Comparison of ENCODE assay signal across 7 cellular contexts in the genomic region with DNA sequence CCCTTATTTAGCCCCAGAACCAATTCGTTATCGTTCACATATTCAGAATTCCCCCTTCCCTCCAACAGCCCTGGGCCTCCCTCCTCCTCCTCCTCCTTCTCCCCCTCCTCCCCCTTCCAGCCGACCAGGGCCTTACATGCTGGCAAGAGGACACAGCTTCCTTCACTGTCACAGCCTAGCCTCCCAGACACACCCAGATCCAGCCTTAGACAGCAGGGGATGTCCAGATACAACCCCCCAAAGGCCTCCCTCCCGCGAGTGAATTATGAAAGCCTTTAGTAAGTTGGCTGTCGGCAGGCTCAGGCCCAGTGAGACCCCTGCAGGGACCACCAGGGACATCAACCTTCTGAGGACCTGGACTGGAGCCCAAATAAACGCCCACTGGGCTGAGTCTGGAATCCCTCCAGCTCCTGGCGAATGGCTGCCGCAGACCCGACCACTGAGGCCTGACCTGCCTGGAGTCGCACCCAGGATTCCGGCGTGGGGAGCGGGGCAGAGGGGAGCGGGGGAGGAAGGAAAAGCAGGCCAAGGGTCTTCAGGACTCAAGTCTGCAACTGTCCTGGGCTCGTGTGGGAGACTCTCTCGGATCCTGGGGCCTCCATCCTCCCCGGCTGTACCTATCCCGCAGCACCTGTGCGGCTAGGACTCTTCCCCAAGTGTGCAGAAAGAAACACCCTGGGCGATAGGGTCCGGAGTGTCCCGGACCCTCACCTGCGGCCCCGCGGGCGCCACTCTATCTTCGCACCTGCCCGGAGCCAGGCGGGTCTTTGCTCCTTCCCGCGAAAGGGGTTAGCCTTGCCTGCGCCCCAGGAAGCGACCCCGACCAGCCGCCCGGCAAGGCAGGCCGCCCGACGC. TPM values are rescaled to one million over a fixed set of nuclear protein-coding genes. Genes with fewer than 3 reads are reported as not detected.
A peak's percentile ranks its signal among the peaks of the same experiment; 100 is the strongest.
DNase-seq lines count a peak whose midpoint lies in the region; ATAC-seq, FAIRE-seq and TF ChIP-seq lines count a peak whose summit lies in the region.

No MANE protein-coding gene starts in this region.

- TF ChIP-seq POLR2A in HCT116 (IDR thresholded peaks at IDR 0.05; ENCODE audit: borderline replicate concordance, extremely low read depth, insufficient read depth, insufficient read length) (no peak), HepG2 (IDR thresholded peaks at IDR 0.05; ENCODE audit: insufficient read depth in 1 of 2, low read depth in 2 of 2, low read length in 2 of 2) (no peak)

- no peak overlapping the region for H2AFZ ChIP-seq in HCT116 (ENCODE audit: low read depth, low read length, poor library complexity, severe bottlenecking)
- no peak overlapping the region for H2AFZ ChIP-seq in HepG2 (ENCODE audit: low read length)

- CTCF ChIA-PET in HCT116 (lab: Charles Lee): no interaction called here
- CTCF ChIA-PET in Panc1 (lab: Charles Lee): interaction anchor here (0.5 to 0.6 kb wide), 2 partner anchors 31 to 33 kb away, joined by 4 to 5 read pairs; no protein-coding TSS in a partner anchor
- CTCF ChIA-PET in HepG2 (lab: Yijun Ruan, JAX; ENCODE audit: low intra/inter-chr PET ratio, low total read pairs): no interaction called here

- FAIRE-seq in HepG2 (lab: Jason Lieb, UNC): no peak

- TF ChIP-seq RAD21 in HCT116 (IDR thresholded peaks at IDR 0.05; ENCODE audit: low read depth) (no peak), HepG2 (CRISPR knock-in tag; IDR thresholded peaks at IDR 0.05) (no peak)

- H3K4me2 ChIP-seq in HCT116 (ENCODE audit: low read length) (peak overlapping the region; percentile 89), HepG2 (ENCODE audit: low read depth, low read length) (peak overlapping the region; percentile 75)

- H3K36me3 ChIP-seq in HCT116 (ENCODE audit: control insufficient read depth in 1 of 2, insufficient read depth in 2 of 2, low read length in 2 of 2) (no peaks in the 10 kb centered on the region), Panc1 (ENCODE audit: control insufficient read depth, insufficient read depth, low read length) (no peaks in the 10 kb centered on the region), HepG2 (replicated peaks in 1 of 2; ENCODE audit: control insufficient read depth in 1 of 2, insufficient read depth in 2 of 2, low read length in 2 of 2) (no peaks in the 10 kb centered on the region)

- DNase-seq in GM03348 (ENCODE audit: low spot score): peak; percentile 62
- DNase-seq in HCT116 (ENCODE audit: low read depth, low spot score): no peak
- no peak for DNase-seq in Panc1 (ENCODE audit: low read depth, low spot score)
- DNase-seq in dedifferentiated amniotic fluid mesenchymal stem cell (ENCODE audit: extremely low spot score): peak; percentile 52
- peak; percentile 19 for DNase-seq in HepG2 (ENCODE audit: low spot score)
- DNase-seq in substantia nigra (lab: John Stamatoyannopoulos, UW): peak in 37 of 49 donors; percentile 21 to 89 (median 53)
- no peak for DNase-seq in NCI-H2107 (lab: John Stamatoyannopoulos, UW)

- H3K4me3 ChIP-seq in HCT116 (replicated peaks in 1 of 2; ENCODE audit: low read depth in 1 of 2, low read length in 2 of 2): peak overlapping the region; percentile 65 to 71
- peak overlapping the region; percentile 53 to 60 for H3K4me3 ChIP-seq in Panc1 (ENCODE audit: low read depth in 2 of 2, low read length in 2 of 2)
- peak overlapping the region; percentile 66 to 93 (median 72) for H3K4me3 ChIP-seq in HepG2 (replicated peaks in 1 of 3; ENCODE audit: insufficient read depth in 1 of 3, low read depth in 2 of 3, low read length in 3 of 3)

- RAD21 ChIA-PET in HCT116 (lab: Charles Lee; ENCODE audit: low non-redundant PET in 1 of 2, low total read pairs in 2 of 2, uncharacterized antibody in 2 of 2, unreplicated experiment in 2 of 2): no interaction called here

- intact Hi-C loops in HCT116 (cut with micrococcal nuclease): no loop called here
- intact Hi-C loops in Panc1 (cut with micrococcal nuclease; ENCODE audit: unreplicated experiment): no loop called here
- intact Hi-C loops in HepG2 (cut with micrococcal nuclease; ENCODE audit: unreplicated experiment): loop anchor here (2.0 kb wide), 2 partner anchors 30 to 44 kb away; no protein-coding TSS in a partner anchor

- H4K20me1 ChIP-seq in HCT116 (ENCODE audit: insufficient read depth) (no peaks in the 10 kb centered on the region), HepG2 (ENCODE audit: insufficient read depth, low read length) (no peaks in the 10 kb centered on the region)

- H3K9me3 ChIP-seq in HCT116 (ENCODE audit: control insufficient read depth in 1 of 2, insufficient read depth in 1 of 2, low read depth in 1 of 2, low read length in 2 of 2) (no peaks in the 10 kb centered on the region), Panc1 (ENCODE audit: control insufficient read depth, insufficient read depth, low read depth, low read length) (no peaks in the 10 kb centered on the region), HepG2 (ENCODE audit: low read length) (no peaks in the 10 kb centered on the region)

- WGBS in HepG2 (ENCODE audit: low lambda C conversion rate): 2% methylated on average over 13 of the region's 40 CpGs

- TF ChIP-seq EP300 in HepG2 (IDR thresholded peaks at IDR 0.05; ENCODE audit: low read depth in 2 of 2, low read length in 2 of 2) (no peak), HepG2 (CRISPR knock-in tag; IDR thresholded peaks at IDR 0.05; ENCODE audit: borderline replicate concordance) (no peak)

- peak overlapping the region; percentile 68 for H3K9ac ChIP-seq in HCT116 (ENCODE audit: low read length)
- peak overlapping the region; percentile 84 for H3K9ac ChIP-seq in HepG2 (ENCODE audit: insufficient read depth, low read depth, low read length)

- no TSS peak for BruUV-seq in HCT116 (replicated peaks; lab: Mats Ljungman, UMichigan)
- BruUV-seq in Panc1 (replicated peaks; lab: Mats Ljungman, UMichigan): no TSS peak
- BruUV-seq in HepG2 (replicated peaks; lab: Mats Ljungman, UMichigan): no TSS peak

- H3K27ac ChIP-seq in HCT116 (ENCODE audit: low read depth, low read length) (peak overlapping the region; percentile 55), Panc1 (ENCODE audit: low read length) (no peak overlapping the region), HepG2 (ENCODE audit: extremely low read length, insufficient read depth, low read length) (peak overlapping the region; percentile 55), substantia nigra (ENCODE audit: low read depth, low read length, poor library complexity, severe bottlenecking) (peak overlapping the region; percentile 99)

- in situ Hi-C loops in Panc1 (cut with HindIII; ENCODE audit: low pct_unique_long_range_greater_than_20kb, low sequenced_read_pairs) (no loop called here), HepG2 (cut with HindIII; ENCODE audit: extremely low pct_ligation_motif_present, low pct_unique_long_range_greater_than_20kb) (no loop called here)

- H3K27me3 ChIP-seq in HCT116 (ENCODE audit: insufficient read depth, low read length): no peaks in the 10 kb centered on the region
- H3K27me3 ChIP-seq in Panc1 (ENCODE audit: control insufficient read depth, insufficient read depth, low read length): peaks cover 4% of the 10 kb centered on the region; the same call in 1 of the 2 replicates
- no peaks in the 10 kb centered on the region for H3K27me3 ChIP-seq in HepG2 (ENCODE audit: control insufficient read depth in 1 of 2, insufficient read depth in 2 of 2, low read length in 2 of 2)

- H3K79me2 ChIP-seq in HCT116 (ENCODE audit: insufficient read depth, low read length) (peaks cover 15% of the 10 kb centered on the region), HepG2 (ENCODE audit: insufficient read depth, low read length) (peaks cover 38% of the 10 kb centered on the region)

- POLR2A ChIA-PET in HCT116 (lab: Charles Lee) (interaction anchor here (0.8 to 0.9 kb wide), 2 partner anchors 9 to 23 kb away, joined by 3 read pairs; no protein-coding TSS in a partner anchor), Panc1 (lab: Charles Lee) (interaction anchor here (0.6 to 1.3 kb wide), 3 partner anchors 21 to 111 kb away, joined by 3 to 6 read pairs (median 3); a partner anchor contains a TSS), HepG2 (lab: Yijun Ruan, JAX) (interaction anchor here (0.6 to 4.2 kb wide), 7 partner anchors 31 to 286 kb away, joined by 3 to 21 read pairs (median 3); a partner anchor contains a TSS)

- TF ChIP-seq CTCF in HCT116 (IDR thresholded peaks at IDR 0.05 in 2 of 3, conservative IDR thresholded peaks at IDR 0.05 in 1 of 3; ENCODE audit: borderline replicate concordance in 1 of 3, insufficient read depth in 1 of 3, low read depth in 2 of 3, low read length in 2 of 3): no peak
- no peak for TF ChIP-seq CTCF in Panc1 (IDR thresholded peaks at IDR 0.05)
- no peak; the same call in 1 of the 2 replicates for TF ChIP-seq CTCF in HepG2 (CRISPR knock-in tag; IDR thresholded peaks at IDR 0.05)

- H3K9me2 ChIP-seq in HCT116 (ENCODE audit: insufficient read depth): no peaks in the 10 kb centered on the region

- ATAC-seq in HCT116 (peak; percentile 71), Panc1 (peak; percentile 57), HepG2 (peak; percentile 21)

- H3K4me1 ChIP-seq in HCT116 (ENCODE audit: control insufficient read depth in 1 of 2, insufficient read depth in 2 of 2, low read length in 2 of 2) (peaks cover 10 to 23% of the 10 kb centered on the region in 2 experiments), Panc1 (ENCODE audit: control insufficient read depth, insufficient read depth, low read length) (peaks cover 11% of the 10 kb centered on the region; the same call in 1 of the 2 replicates), HepG2 (ENCODE audit: insufficient read depth, low read length) (peaks cover 58% of the 10 kb centered on the region)

RNA-seq across cellular contexts. Expression of a gene that starts 0.7 kb away (rescaled TPM):
- total RNA-seq in HCT116 (2021; ENCODE audit: unreplicated experiment): 34.6 TPM
- polyA plus RNA-seq in HCT116 (2012): 33.0 and 35.8 TPM in 2 replicates
- 22.8 TPM for total RNA-seq in Panc1 (2021; ENCODE audit: unreplicated experiment)
- 26.7 TPM for polyA plus RNA-seq in Panc1 (2012; ENCODE audit: insufficient read length)
- total RNA-seq in HepG2 (2016; rRNA removed; fragmentation: Illumina TruSeq; extraction: Trizol): 49.9 and 50.7 TPM in 2 replicates
- total RNA-seq in HepG2 (2016; cell fraction: cytosol; rRNA removed; fragmentation: Illumina TruSeq; extraction: Trizol; ENCODE audit: low read depth): 13.3 and 15.3 TPM in 2 replicates
- 44.4 and 46.1 TPM in 2 replicates for total RNA-seq in HepG2 (2016; cell fraction: insoluble cytoplasmic fraction; rRNA removed; fragmentation: Illumina TruSeq; extraction: Trizol)
- 36.1 and 39.7 TPM in 2 replicates for total RNA-seq in HepG2 (2016; cell fraction: membrane; rRNA removed; fragmentation: Illumina TruSeq; extraction: Trizol)
- 44.2 and 49.8 TPM in 2 replicates for total RNA-seq in HepG2 (2016; cell fraction: nucleus; rRNA removed; fragmentation: Illumina TruSeq; extraction: Trizol)
- polyA plus RNA-seq in HepG2 (2011; rRNA removed): 41.4 and 52.4 TPM in 2 replicates
- 28.0 and 28.2 TPM in 2 replicates for polyA plus RNA-seq in HepG2 (2011; cell fraction: cytosol; rRNA removed)
- 111 and 114 TPM in 2 replicates for polyA plus RNA-seq in HepG2 (2011; cell fraction: nucleus; rRNA removed)
- 25.3 and 37.5 TPM in 2 replicates for polyA plus RNA-seq in HepG2 (2012)
- 13.8 and 15.1 TPM in 2 replicates for polyA plus RNA-seq in HepG2 (2016; cell fraction: cytosol; fragmentation: Illumina TruSeq; extraction: Trizol; ENCODE audit: low read depth)
- 42.4 and 53.4 TPM in 2 replicates for polyA plus RNA-seq in HepG2 (2016; cell fraction: insoluble cytoplasmic fraction; fragmentation: Illumina TruSeq; extraction: Trizol; ENCODE audit: low read depth)
- 26.2 and 28.3 TPM in 2 replicates for polyA plus RNA-seq in HepG2 (2016; cell fraction: membrane; fragmentation: Illumina TruSeq; extraction: Trizol; ENCODE audit: low read depth)
- polyA plus RNA-seq in HepG2 (2016; cell fraction: nucleus; fragmentation: Illumina TruSeq; extraction: Trizol; ENCODE audit: insufficient read depth, low read depth): 65.8 and 78.0 TPM in 2 replicates
- polyA minus RNA-seq in HepG2 (2011; rRNA and poly(A)+ RNA removed; ENCODE audit: low replicate concordance): 18.7 and 34.8 TPM in 2 replicates
- 17.4 TPM in 2 replicates for polyA minus RNA-seq in HepG2 (2011; cell fraction: cytosol; rRNA and poly(A)+ RNA removed)
- 40.3 and 47.5 TPM in 2 replicates for polyA minus RNA-seq in HepG2 (2011; cell fraction: nucleus; rRNA and poly(A)+ RNA removed)

RNA-seq across cellular contexts. Expression of a gene that starts 29.1 kb away (rescaled TPM):
- 1.4 TPM for total RNA-seq in HCT116 (2021; ENCODE audit: unreplicated experiment)
- polyA plus RNA-seq in HCT116 (2012): 1.5 and 2.1 TPM in 2 replicates
- total RNA-seq in Panc1 (2021; ENCODE audit: unreplicated experiment): 0.49 TPM
- 1.4 TPM for polyA plus RNA-seq in Panc1 (2012; ENCODE audit: insufficient read length)
- total RNA-seq in HepG2 (2016; rRNA removed; fragmentation: Illumina TruSeq; extraction: Trizol): not detected in 2 replicates
- total RNA-seq in HepG2 (2016; cell fraction: cytosol; rRNA removed; fragmentation: Illumina TruSeq; extraction: Trizol; ENCODE audit: low read depth): not detected in 2 replicates
- not detected in 2 replicates for total RNA-seq in HepG2 (2016; cell fraction: insoluble cytoplasmic fraction; rRNA removed; fragmentation: Illumina TruSeq; extraction: Trizol)
- total RNA-seq in HepG2 (2016; cell fraction: membrane; rRNA removed; fragmentation: Illumina TruSeq; extraction: Trizol): not detected in 2 replicates
- not detected in 2 replicates for total RNA-seq in HepG2 (2016; cell fraction: nucleus; rRNA removed; fragmentation: Illumina TruSeq; extraction: Trizol)
- 0.03 TPM in 1 of 2 replicates, not detected in the other for polyA plus RNA-seq in HepG2 (2011; rRNA removed)
- polyA plus RNA-seq in HepG2 (2011; cell fraction: cytosol; rRNA removed): not detected in 2 replicates
- polyA plus RNA-seq in HepG2 (2011; cell fraction: nucleus; rRNA removed): not detected in 2 replicates
- polyA plus RNA-seq in HepG2 (2012): 0.86 and 1.2 TPM in 2 replicates
- polyA plus RNA-seq in HepG2 (2016; cell fraction: cytosol; fragmentation: Illumina TruSeq; extraction: Trizol; ENCODE audit: low read depth): not detected in 2 replicates
- not detected in 2 replicates for polyA plus RNA-seq in HepG2 (2016; cell fraction: insoluble cytoplasmic fraction; fragmentation: Illumina TruSeq; extraction: Trizol; ENCODE audit: low read depth)
- not detected in 2 replicates for polyA plus RNA-seq in HepG2 (2016; cell fraction: membrane; fragmentation: Illumina TruSeq; extraction: Trizol; ENCODE audit: low read depth)
- polyA plus RNA-seq in HepG2 (2016; cell fraction: nucleus; fragmentation: Illumina TruSeq; extraction: Trizol; ENCODE audit: insufficient read depth, low read depth): not detected in 2 replicates
- polyA minus RNA-seq in HepG2 (2011; rRNA and poly(A)+ RNA removed; ENCODE audit: low replicate concordance): not detected in 2 replicates
- polyA minus RNA-seq in HepG2 (2011; cell fraction: cytosol; rRNA and poly(A)+ RNA removed): not detected in 2 replicates
- polyA minus RNA-seq in HepG2 (2011; cell fraction: nucleus; rRNA and poly(A)+ RNA removed): not detected in 2 replicates

RNA-seq across cellular contexts. Expression of a gene that starts 36.8 kb away (rescaled TPM):
- 0.39 TPM for total RNA-seq in HCT116 (2021; ENCODE audit: unreplicated experiment)
- polyA plus RNA-seq in HCT116 (2012): 0.07 and 0.18 TPM in 2 replicates
- not detected for total RNA-seq in Panc1 (2021; ENCODE audit: unreplicated experiment)
- not detected for polyA plus RNA-seq in Panc1 (2012; ENCODE audit: insufficient read length)
- 1.9 and 2.0 TPM in 2 replicates for total RNA-seq in HepG2 (2016; rRNA removed; fragmentation: Illumina TruSeq; extraction: Trizol)
- 0.35 and 0.40 TPM in 2 replicates for total RNA-seq in HepG2 (2016; cell fraction: cytosol; rRNA removed; fragmentation: Illumina TruSeq; extraction: Trizol; ENCODE audit: low read depth)
- total RNA-seq in HepG2 (2016; cell fraction: insoluble cytoplasmic fraction; rRNA removed; fragmentation: Illumina TruSeq; extraction: Trizol): 2.0 and 2.2 TPM in 2 replicates
- total RNA-seq in HepG2 (2016; cell fraction: membrane; rRNA removed; fragmentation: Illumina TruSeq; extraction: Trizol): 1.4 and 1.6 TPM in 2 replicates
- total RNA-seq in HepG2 (2016; cell fraction: nucleus; rRNA removed; fragmentation: Illumina TruSeq; extraction: Trizol): 1.1 and 1.6 TPM in 2 replicates
- polyA plus RNA-seq in HepG2 (2011; rRNA removed): 0.82 and 0.95 TPM in 2 replicates
- polyA plus RNA-seq in HepG2 (2011; cell fraction: cytosol; rRNA removed): 0.88 and 1.0 TPM in 2 replicates
- polyA plus RNA-seq in HepG2 (2011; cell fraction: nucleus; rRNA removed): 0.57 and 0.77 TPM in 2 replicates
- 0.73 and 0.79 TPM in 2 replicates for polyA plus RNA-seq in HepG2 (2012)
- polyA plus RNA-seq in HepG2 (2016; cell fraction: cytosol; fragmentation: Illumina TruSeq; extraction: Trizol; ENCODE audit: low read depth): 0.28 and 0.41 TPM in 2 replicates
- 2.7 and 2.9 TPM in 2 replicates for polyA plus RNA-seq in HepG2 (2016; cell fraction: insoluble cytoplasmic fraction; fragmentation: Illumina TruSeq; extraction: Trizol; ENCODE audit: low read depth)
- 1.2 and 1.3 TPM in 2 replicates for polyA plus RNA-seq in HepG2 (2016; cell fraction: membrane; fragmentation: Illumina TruSeq; extraction: Trizol; ENCODE audit: low read depth)
- 1.7 and 1.8 TPM in 2 replicates for polyA plus RNA-seq in HepG2 (2016; cell fraction: nucleus; fragmentation: Illumina TruSeq; extraction: Trizol; ENCODE audit: insufficient read depth, low read depth)
- 2.2 TPM in 1 of 2 replicates, not detected in the other for polyA minus RNA-seq in HepG2 (2011; rRNA and poly(A)+ RNA removed; ENCODE audit: low replicate concordance)
- 0.49 and 1.1 TPM in 2 replicates for polyA minus RNA-seq in HepG2 (2011; cell fraction: cytosol; rRNA and poly(A)+ RNA removed)
- polyA minus RNA-seq in HepG2 (2011; cell fraction: nucleus; rRNA and poly(A)+ RNA removed): 0.62 and 0.64 TPM in 2 replicates

RNA-seq across cellular contexts. Expression of a gene that starts 39.0 kb away (rescaled TPM):
- 12.7 TPM for total RNA-seq in HCT116 (2021; ENCODE audit: unreplicated experiment)
- polyA plus RNA-seq in HCT116 (2012): 2.3 and 3.1 TPM in 2 replicates
- total RNA-seq in Panc1 (2021; ENCODE audit: unreplicated experiment): 17.1 TPM
- polyA plus RNA-seq in Panc1 (2012; ENCODE audit: insufficient read length): 6.8 TPM
- 8.4 and 11.3 TPM in 2 replicates for total RNA-seq in HepG2 (2016; rRNA removed; fragmentation: Illumina TruSeq; extraction: Trizol)
- total RNA-seq in HepG2 (2016; cell fraction: cytosol; rRNA removed; fragmentation: Illumina TruSeq; extraction: Trizol; ENCODE audit: low read depth): 2.8 and 3.1 TPM in 2 replicates
- 7.5 and 11.1 TPM in 2 replicates for total RNA-seq in HepG2 (2016; cell fraction: insoluble cytoplasmic fraction; rRNA removed; fragmentation: Illumina TruSeq; extraction: Trizol)
- total RNA-seq in HepG2 (2016; cell fraction: membrane; rRNA removed; fragmentation: Illumina TruSeq; extraction: Trizol): 1.5 and 2.4 TPM in 2 replicates
- total RNA-seq in HepG2 (2016; cell fraction: nucleus; rRNA removed; fragmentation: Illumina TruSeq; extraction: Trizol): 7.2 and 8.7 TPM in 2 replicates
- polyA plus RNA-seq in HepG2 (2011; rRNA removed): 2.3 TPM in 2 replicates
- 0.91 and 1.5 TPM in 2 replicates for polyA plus RNA-seq in HepG2 (2011; cell fraction: cytosol; rRNA removed)
- 2.0 and 3.9 TPM in 2 replicates for polyA plus RNA-seq in HepG2 (2011; cell fraction: nucleus; rRNA removed)
- 3.5 and 4.3 TPM in 2 replicates for polyA plus RNA-seq in HepG2 (2012)
- polyA plus RNA-seq in HepG2 (2016; cell fraction: cytosol; fragmentation: Illumina TruSeq; extraction: Trizol; ENCODE audit: low read depth): 0.07 and 0.16 TPM in 2 replicates
- 5.7 and 6.8 TPM in 2 replicates for polyA plus RNA-seq in HepG2 (2016; cell fraction: insoluble cytoplasmic fraction; fragmentation: Illumina TruSeq; extraction: Trizol; ENCODE audit: low read depth)
- 0.19 and 0.44 TPM in 2 replicates for polyA plus RNA-seq in HepG2 (2016; cell fraction: membrane; fragmentation: Illumina TruSeq; extraction: Trizol; ENCODE audit: low read depth)
- 7.8 and 14.1 TPM in 2 replicates for polyA plus RNA-seq in HepG2 (2016; cell fraction: nucleus; fragmentation: Illumina TruSeq; extraction: Trizol; ENCODE audit: insufficient read depth, low read depth)
- polyA minus RNA-seq in HepG2 (2011; rRNA and poly(A)+ RNA removed; ENCODE audit: low replicate concordance): 0.86 and 1.3 TPM in 2 replicates
- 1.4 and 4.2 TPM in 2 replicates for polyA minus RNA-seq in HepG2 (2011; cell fraction: cytosol; rRNA and poly(A)+ RNA removed)
- polyA minus RNA-seq in HepG2 (2011; cell fraction: nucleus; rRNA and poly(A)+ RNA removed): 9.7 TPM in 2 replicates

RNA-seq across cellular contexts. Expression of a gene that starts 54.1 kb away (rescaled TPM):
- total RNA-seq in HCT116 (2021; ENCODE audit: unreplicated experiment): 9.5 TPM
- 5.0 and 5.6 TPM in 2 replicates for polyA plus RNA-seq in HCT116 (2012)
- total RNA-seq in Panc1 (2021; ENCODE audit: unreplicated experiment): 13.5 TPM
- 13.1 TPM for polyA plus RNA-seq in Panc1 (2012; ENCODE audit: insufficient read length)
- total RNA-seq in HepG2 (2016; rRNA removed; fragmentation: Illumina TruSeq; extraction: Trizol): 8.9 and 18.2 TPM in 2 replicates
- total RNA-seq in HepG2 (2016; cell fraction: cytosol; rRNA removed; fragmentation: Illumina TruSeq; extraction: Trizol; ENCODE audit: low read depth): 2.9 and 3.0 TPM in 2 replicates
- total RNA-seq in HepG2 (2016; cell fraction: insoluble cytoplasmic fraction; rRNA removed; fragmentation: Illumina TruSeq; extraction: Trizol): 8.5 and 16.1 TPM in 2 replicates
- total RNA-seq in HepG2 (2016; cell fraction: membrane; rRNA removed; fragmentation: Illumina TruSeq; extraction: Trizol): 6.2 and 8.3 TPM in 2 replicates
- 14.0 and 18.5 TPM in 2 replicates for total RNA-seq in HepG2 (2016; cell fraction: nucleus; rRNA removed; fragmentation: Illumina TruSeq; extraction: Trizol)
- polyA plus RNA-seq in HepG2 (2011; rRNA removed): 25.7 and 34.5 TPM in 2 replicates
- polyA plus RNA-seq in HepG2 (2011; cell fraction: cytosol; rRNA removed): 18.4 and 21.6 TPM in 2 replicates
- polyA plus RNA-seq in HepG2 (2011; cell fraction: nucleus; rRNA removed): 60.0 and 62.0 TPM in 2 replicates
- polyA plus RNA-seq in HepG2 (2012): 12.5 and 16.7 TPM in 2 replicates
- 2.1 and 2.2 TPM in 2 replicates for polyA plus RNA-seq in HepG2 (2016; cell fraction: cytosol; fragmentation: Illumina TruSeq; extraction: Trizol; ENCODE audit: low read depth)
- polyA plus RNA-seq in HepG2 (2016; cell fraction: insoluble cytoplasmic fraction; fragmentation: Illumina TruSeq; extraction: Trizol; ENCODE audit: low read depth): 11.5 and 14.1 TPM in 2 replicates
- polyA plus RNA-seq in HepG2 (2016; cell fraction: membrane; fragmentation: Illumina TruSeq; extraction: Trizol; ENCODE audit: low read depth): 4.6 and 5.0 TPM in 2 replicates
- polyA plus RNA-seq in HepG2 (2016; cell fraction: nucleus; fragmentation: Illumina TruSeq; extraction: Trizol; ENCODE audit: insufficient read depth, low read depth): 52.3 and 58.0 TPM in 2 replicates
- 10.1 and 31.5 TPM in 2 replicates for polyA minus RNA-seq in HepG2 (2011; rRNA and poly(A)+ RNA removed; ENCODE audit: low replicate concordance)
- polyA minus RNA-seq in HepG2 (2011; cell fraction: cytosol; rRNA and poly(A)+ RNA removed): 14.4 and 20.5 TPM in 2 replicates
- polyA minus RNA-seq in HepG2 (2011; cell fraction: nucleus; rRNA and poly(A)+ RNA removed): 29.1 and 42.4 TPM in 2 replicates

Comparison
In these comparisons a context has a peak if more than half of its experiments do, and no peak if none do; other contexts are left out.
1. DNase-seq: peak in GM03348 (single experiment), dedifferentiated amniotic fluid mesenchymal stem cell (single experiment), HepG2 (single experiment) and substantia nigra (37 of 49); none in HCT116 (single experiment), Panc1 (single experiment) and NCI-H2107 (single experiment).
2. ATAC-seq: peak in every context shown above with its lines; median percentile 71 in HCT116; 57 in Panc1; 21 in HepG2.
3. Peak in every context shown above with its lines, with median percentiles within 50 percentile points of each other: H3K4me3 ChIP-seq.